In the genomic region with DNA sequence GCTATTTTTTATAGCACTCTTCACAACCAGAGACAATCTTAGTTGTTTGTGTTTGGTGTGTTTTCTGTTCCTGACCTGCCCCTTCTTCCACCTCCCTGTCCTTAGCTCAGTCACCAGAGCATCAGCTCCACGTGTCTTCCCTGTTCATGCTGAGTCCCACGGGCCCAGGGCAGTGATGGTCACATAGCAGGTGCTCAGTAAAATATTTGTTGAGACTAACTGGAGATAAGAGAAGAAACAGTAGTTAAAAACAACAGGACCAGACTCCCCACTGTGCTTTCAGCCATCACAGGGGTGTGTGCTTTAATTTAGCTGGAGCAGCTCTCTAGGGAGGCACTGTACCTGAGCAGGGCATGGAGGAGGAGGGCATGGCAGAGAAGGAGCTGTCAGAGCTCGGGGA, we compare ENCODE assay signal across 21 cellular contexts.
A peak's percentile ranks its signal among the peaks of the same experiment; 100 is the strongest.
DNase-seq lines count a peak whose midpoint lies in the region; ATAC-seq, FAIRE-seq and TF ChIP-seq lines count a peak whose summit lies in the region.
"Had no signal": no experiment of that assay in that cellular context is flagged by ENCODE, and none has a peak within 500 bp of the region (broad histone marks: within the 10 kb centered on the region; RNA-seq: fewer than 3 reads in every experiment).

No MANE protein-coding gene starts in this region.

- FAIRE-seq in HTR-8/SVneo (lab: Jason Lieb, UNC) (peak; percentile 4), urothelium cell line (lab: Jason Lieb, UNC) (no peak)
- FAIRE-seq: D721Med, G401.6, GM12891, GM19239, HepG2 had no signal

- H3K36me3 ChIP-seq in endodermal cell (ENCODE audit: control insufficient read depth, insufficient read depth, low read length) = no peaks in the 10 kb centered on the region
- H3K36me3 ChIP-seq in spleen = no peaks in the 10 kb centered on the region
- H3K36me3 ChIP-seq: BLaER1 treated with 17β-estradiol and CSF1 and Interleukin-3, amounts not matched to agents 10 nM and 100 nM; HAP-1 had no signal

- H3K27me3 ChIP-seq in endodermal cell (ENCODE audit: control insufficient read depth, insufficient read depth, low read length, poor library complexity, severe bottlenecking) (no peaks in the 10 kb centered on the region), spleen (replicated peaks in 1 of 7) (peaks cover 0 to 15% (median 0%) of the 10 kb centered on the region in 7 donors)

- no peaks in the 10 kb centered on the region for H3K4me1 ChIP-seq in endodermal cell (ENCODE audit: control insufficient read depth, insufficient read depth, low read length)
- peaks cover 0 to under 1% (median 0%) of the 10 kb centered on the region in 6 donors for H3K4me1 ChIP-seq in spleen
- H3K4me1 ChIP-seq: BLaER1 treated with 17β-estradiol and CSF1 and Interleukin-3, amounts not matched to agents 10 nM and 100 nM; HAP-1 had no signal

- WGBS in endodermal cell (ENCODE audit: insufficient coverage in 1 of 2, insufficient read length in 1 of 2), 2 experiments = 88 to 100% methylated on average over 1 to 3 of the region's 3 CpGs
- 71 to 94% (median 83%) methylated on average over 3 of the region's 3 CpGs for WGBS in spleen, 5 donors

- no peak overlapping the region for H3K4me3 Mint-ChIP-seq in endodermal cell
- H3K4me3 Mint-ChIP-seq: B cell; CD8-positive, alpha-beta memory T cell; IgD-negative memory B cell had no signal

- H3K4me3 ChIP-seq in endodermal cell (ENCODE audit: low read length) = no peak overlapping the region
- no peak overlapping the region for H3K4me3 ChIP-seq in spleen
- H3K4me3 ChIP-seq: BLaER1 treated with 17β-estradiol and CSF1 and Interleukin-3, amounts not matched to agents 10 nM and 100 nM; GM23248; HAP-1 had no signal

- H3K36me3 Mint-ChIP-seq in endodermal cell (ENCODE audit: low read depth) = no peaks in the 10 kb centered on the region
- H3K36me3 Mint-ChIP-seq: CD4-positive, CD25-positive, alpha-beta regulatory T cell; CD8-positive, alpha-beta memory T cell; IgD-negative memory B cell had no signal

- intact Hi-C loops in spleen (cut with DNase I; ENCODE audit: low total_unique reads) = no loop called here
- intact Hi-C loops in posterior vena cava (cut with DNase I) = no loop called here

- H3K9ac ChIP-seq in endodermal cell (ENCODE audit: extremely low read depth, low read length, poor library complexity, severe bottlenecking) = no peak overlapping the region
- H3K9ac ChIP-seq: BLaER1 treated with 17β-estradiol and CSF1 and Interleukin-3, amounts not matched to agents 10 nM and 100 nM; GM23248 had no signal

- no peak for TF ChIP-seq CTCF in endodermal cell (conservative IDR thresholded peaks at IDR 0.05)
- TF ChIP-seq CTCF in spleen (IDR thresholded peaks at IDR 0.05 in 8 of 11, conservative IDR thresholded peaks at IDR 0.05 in 3 of 11) = no peak

- H3K4me1 Mint-ChIP-seq in endodermal cell = peaks cover 4% of the 10 kb centered on the region
- H3K4me1 Mint-ChIP-seq: B cell; CD4-positive, CD25-positive, alpha-beta regulatory T cell; CD8-positive, alpha-beta memory T cell; IgD-negative memory B cell had no signal

- TF ChIP-seq POLR2A in spleen (IDR thresholded peaks at IDR 0.05) = no peak

- no peaks in the 10 kb centered on the region for H3K27me3 Mint-ChIP-seq in endodermal cell (ENCODE audit: insufficient read depth)
- H3K27me3 Mint-ChIP-seq: CD4-positive, CD25-positive, alpha-beta regulatory T cell had no signal

- H3K9me3 ChIP-seq in endodermal cell (ENCODE audit: control insufficient read depth, low read length) = no peaks in the 10 kb centered on the region
- H3K9me3 ChIP-seq in spleen = peaks cover 0 to 4% (median 0%) of the 10 kb centered on the region in 8 donors
- H3K9me3 ChIP-seq: HAP-1 had no signal

- no peak overlapping the region for H3K27ac Mint-ChIP-seq in endodermal cell
- H3K27ac Mint-ChIP-seq: B cell; CD4-positive, CD25-positive, alpha-beta regulatory T cell; IgD-negative memory B cell had no signal

- no peak for ATAC-seq in HG03521 (IDR thresholded peaks at IDR 0.05; ENCODE audit: unreplicated experiment)
- ATAC-seq: HepG2 had no signal

- H3K27ac ChIP-seq in endodermal cell (ENCODE audit: low read depth, low read length) (no peak overlapping the region), spleen (no peak overlapping the region)
- H3K27ac ChIP-seq: BLaER1 treated with 17β-estradiol and CSF1 and Interleukin-3, amounts not matched to agents 10 nM and 100 nM; GM23248 had no signal

- peaks cover 5% of the 10 kb centered on the region for H3K9me3 Mint-ChIP-seq in endodermal cell

- DNase-seq in AG20443 (ENCODE audit: low spot score) (peak; percentile 2), HTR-8/SVneo (ENCODE audit: insufficient read length, low spot score) (no peak), endodermal cell (peak; percentile 43), spleen (peak; percentile 23), urothelium cell line (ENCODE audit: low spot score) (no peak), posterior vena cava (ENCODE audit: low spot score) (no peak)
- DNase-seq: 8988T; CD4-positive, CD25-positive, alpha-beta regulatory T cell; CD8-positive, alpha-beta memory T cell; COR-L47; GM23248 had no signal

Comparison
In these comparisons a context has a peak if more than half of its experiments do, and no peak if none do; other contexts are left out.
1. DNase-seq: peak in AG20443 (single experiment), endodermal cell (single experiment) and spleen (single experiment); none in HTR-8/SVneo (single experiment), urothelium cell line (single experiment) and posterior vena cava (single experiment).